18 cellular contexts compared by ENCODE assay signal in genomic region chr1:101187287-101187686, GRCh38. TPM values are rescaled to one million over a fixed set of nuclear protein-coding genes. Genes with fewer than 3 reads are reported as not detected.
A peak's percentile ranks its signal among the peaks of the same experiment; 100 is the strongest.
DNase-seq lines count a peak whose midpoint lies in the region; ATAC-seq and TF ChIP-seq lines count a peak whose summit lies in the region.
"Had no signal": no experiment of that assay in that cellular context is flagged by ENCODE, and none has a peak within 500 bp of the region (broad histone marks: within the 10 kb centered on the region; RNA-seq: fewer than 3 reads in every experiment).

No MANE protein-coding gene starts in this region.

- no peaks in the 10 kb centered on the region for H3K27me3 Mint-ChIP-seq in MCF 10A (ENCODE audit: insufficient read depth, unreplicated experiment)
- H3K27me3 Mint-ChIP-seq in central memory CD8-positive, alpha-beta T cell, result no peaks in the 10 kb centered on the region
- H3K27me3 Mint-ChIP-seq: naive B cell had no signal

- H4K20me1 ChIP-seq in mammary epithelial cell (ENCODE audit: insufficient read depth, low read length), result no peaks in the 10 kb centered on the region

- in situ Hi-C loops in mammary epithelial cell (cut with MboI; ENCODE audit: low sequenced_read_pairs in 2 of 2), result no loop called here
- in situ Hi-C loops in gastrocnemius medialis (cut with MboI; ENCODE audit: low sequenced_read_pairs in 4 of 4), result no loop called here

- H3K27ac Mint-ChIP-seq in MCF 10A (ENCODE audit: low read depth, unreplicated experiment), result no peak overlapping the region
- H3K27ac Mint-ChIP-seq in central memory CD8-positive, alpha-beta T cell (ENCODE audit: low read depth), result peak overlapping the region; percentile 56

- H3K9me3 Mint-ChIP-seq in MCF 10A (ENCODE audit: unreplicated experiment), result no peaks in the 10 kb centered on the region
- H3K9me3 Mint-ChIP-seq in central memory CD8-positive, alpha-beta T cell, result no peaks in the 10 kb centered on the region

- H3K9ac ChIP-seq in mammary epithelial cell (ENCODE audit: insufficient read depth, low read length), result no peak overlapping the region
- H3K9ac ChIP-seq: KMS-11 had no signal

- intact Hi-C loops in mammary epithelial cell (cut with micrococcal nuclease) (no loop called here), MCF 10A (cut with micrococcal nuclease) (no loop called here), gastrocnemius medialis (cut with DNase I; ENCODE audit: low total_unique reads) (no loop called here), ovary (cut with DNase I) (no loop called here)

- H3K27ac ChIP-seq in mammary epithelial cell (ENCODE audit: insufficient read depth, low read depth, low read length) (no peak overlapping the region), gastrocnemius medialis (peak overlapping the region in 3 of 4 donors; percentile 46 to 71 (median 63)), ovary (no peak overlapping the region)
- H3K27ac ChIP-seq: breast epithelium, hepatocyte, KMS-11 had no signal

- peak overlapping the region; percentile 39 for H2AFZ ChIP-seq in mammary epithelial cell (ENCODE audit: low read depth, low read length)
- H2AFZ ChIP-seq: hepatocyte had no signal

- no peak for TF ChIP-seq EP300 in ovary (IDR thresholded peaks at IDR 0.05)

- no peaks in the 10 kb centered on the region for H3K36me3 ChIP-seq in mammary epithelial cell (ENCODE audit: insufficient read depth, low read length)
- H3K36me3 ChIP-seq in gastrocnemius medialis, result no peaks in the 10 kb centered on the region
- no peaks in the 10 kb centered on the region for H3K36me3 ChIP-seq in ovary
- H3K36me3 ChIP-seq: breast epithelium, thoracic aorta had no signal

- POLR2A ChIA-PET in MCF 10A (lab: Yijun Ruan, JAX), result no interaction called here

- H3K27me3 ChIP-seq in mammary epithelial cell (ENCODE audit: insufficient read depth, low read length), result no peaks in the 10 kb centered on the region
- H3K27me3 ChIP-seq in gastrocnemius medialis, result no peaks in the 10 kb centered on the region
- H3K27me3 ChIP-seq in ovary, result no peaks in the 10 kb centered on the region
- H3K27me3 ChIP-seq: breast epithelium, hepatocyte had no signal

- no peaks in the 10 kb centered on the region for H3K79me2 ChIP-seq in mammary epithelial cell (ENCODE audit: insufficient read depth, low read length)
- H3K79me2 ChIP-seq: hepatocyte had no signal

- H3K36me3 Mint-ChIP-seq in MCF 10A (ENCODE audit: insufficient read depth, unreplicated experiment), result no peaks in the 10 kb centered on the region
- H3K36me3 Mint-ChIP-seq in central memory CD8-positive, alpha-beta T cell (ENCODE audit: insufficient read depth), result no peaks in the 10 kb centered on the region

- H3K4me3 Mint-ChIP-seq in MCF 10A (ENCODE audit: unreplicated experiment), result no peak overlapping the region
- H3K4me3 Mint-ChIP-seq in central memory CD8-positive, alpha-beta T cell, result no peak overlapping the region
- H3K4me3 Mint-ChIP-seq: naive B cell had no signal

- H3K4me1 Mint-ChIP-seq in MCF 10A (ENCODE audit: insufficient read depth, unreplicated experiment), result no peaks in the 10 kb centered on the region
- peaks cover 11% of the 10 kb centered on the region for H3K4me1 Mint-ChIP-seq in central memory CD8-positive, alpha-beta T cell

- no peak overlapping the region for H3K4me2 ChIP-seq in mammary epithelial cell (ENCODE audit: insufficient read depth, low read depth, low read length)
- H3K4me2 ChIP-seq: hepatocyte, KMS-11 had no signal

- H3K4me3 ChIP-seq in mammary epithelial cell (replicated peaks in 1 of 3; ENCODE audit: insufficient read depth in 1 of 3, low read depth in 2 of 3, low read length in 3 of 3) (no peak overlapping the region), gastrocnemius medialis (no peak overlapping the region), ovary (no peak overlapping the region)
- H3K4me3 ChIP-seq: breast epithelium, GM12878, hepatocyte, thoracic aorta had no signal

- peaks cover 22% of the 10 kb centered on the region for H3K4me1 ChIP-seq in mammary epithelial cell (ENCODE audit: insufficient read depth, low read length)
- H3K4me1 ChIP-seq in gastrocnemius medialis, result peaks cover 0 to 4% of the 10 kb centered on the region in 2 donors
- peaks cover 1% of the 10 kb centered on the region for H3K4me1 ChIP-seq in ovary (ENCODE audit: insufficient read depth)
- H3K4me1 ChIP-seq: breast epithelium had no signal

- CTCF ChIA-PET in mammary epithelial cell (lab: Charles Lee; ENCODE audit: low non-redundant PET) (no interaction called here), MCF 10A (lab: Yijun Ruan, JAX) (interaction anchor here (0.5 to 1.0 kb wide), 3 partner anchors 50 to 172 kb away, joined by 3 to 4 read pairs (median 3); partner anchors contain the start of gene S1PR1)

- DNase-seq in mammary epithelial cell (no peak), MCF 10A (ENCODE audit: unreplicated experiment) (no peak), MV-4-11 (lab: John Stamatoyannopoulos, UW) (peak; percentile 24), gastrocnemius medialis (no peak), ovary (no peak), NCI-H1436 treated with DMSO at 0.1 percent for 48 hours (lab: John Stamatoyannopoulos, UW) (no peak)
- no peak for DNase-seq in central memory CD8-positive, alpha-beta T cell (ENCODE audit: low spot score in 2 of 2)
- no peak for DNase-seq in stimulated activated CD4-positive, alpha-beta T cell treated with anti-CD3 and anti-CD28 coated beads, Interleukin-4, amount 100 ng/mL, for 4 hours
- DNase-seq: naive B cell; NCI-H187 treated with DMSO at 0.1 percent for 48 hours; NCI-H524; stimulated activated CD4-positive, alpha-beta T cell treated with anti-CD3 and anti-CD28 coated beads, Interleukin-15, amount 100 ng/mL, for 24 hours had no signal

- TF ChIP-seq POLR2A in gastrocnemius medialis (IDR thresholded peaks at IDR 0.05) (no peak), ovary (IDR thresholded peaks at IDR 0.05) (no peak)

- ATAC-seq in central memory CD8-positive, alpha-beta T cell (replicated peaks; ENCODE audit: extremely low read depth, poor library complexity, severe bottlenecking), result no peak
- ATAC-seq in gastrocnemius medialis, result peak in 1 of 2 donors; percentile 54
- ATAC-seq: GM12878, Panc1 had no signal

- dilution Hi-C loops in mammary epithelial cell (cut with HindIII; ENCODE audit: low sequenced_read_pairs), result loop anchor here (5.0 kb wide), 1 partner anchor 65 kb away; no protein-coding TSS in a partner anchor

- TF ChIP-seq CTCF in mammary epithelial cell (conservative IDR thresholded peaks at IDR 0.05 in 1 of 2, IDR thresholded peaks at IDR 0.05 in 1 of 2; ENCODE audit: extremely low read depth in 1 of 2, insufficient read depth in 1 of 2, low read depth in 1 of 2, low read length in 2 of 2), result no peak
- TF ChIP-seq CTCF in MCF 10A (IDR thresholded peaks at IDR 0.05; ENCODE audit: unreplicated experiment), result no peak
- no peak for TF ChIP-seq CTCF in gastrocnemius medialis (IDR thresholded peaks at IDR 0.05 in 4 of 5, conservative IDR thresholded peaks at IDR 0.05 in 1 of 5)
- no peak for TF ChIP-seq CTCF in ovary (IDR thresholded peaks at IDR 0.05)

- BruUV-seq in mammary epithelial cell (replicated peaks; lab: Mats Ljungman, UMichigan), result no TSS peak
- no TSS peak for BruUV-seq in MCF 10A (replicated peaks; lab: Mats Ljungman, UMichigan)

- no peaks in the 10 kb centered on the region for H3K9me3 ChIP-seq in mammary epithelial cell (replicated peaks; ENCODE audit: insufficient read depth, low read length)
- H3K9me3 ChIP-seq in gastrocnemius medialis, result no peaks in the 10 kb centered on the region
- H3K9me3 ChIP-seq in ovary, result no peaks in the 10 kb centered on the region
- H3K9me3 ChIP-seq: breast epithelium, thoracic aorta had no signal

RNA-seq across cellular contexts. Expression of gene S1PR1, which starts 49.5 kb away (rescaled TPM):
- total RNA-seq in mammary epithelial cell (1 to 10 TPM; 3.7 to 4.2 TPM), MCF 10A (2022) (0.52 and 0.86 TPM in 2 replicates), gastrocnemius medialis (10 to 100 TPM; 28.8 to 54.3 (median 47.5) TPM), ovary (10 to 100 TPM in 3 of 7 donors, 1 to 10 TPM in 4; 8.0 to 26.2 (median 8.8) TPM)
- polyA plus RNA-seq in mammary epithelial cell (11.5 TPM), ovary (10 to 100 TPM; 25.8 to 27.8 TPM)
- 16.4 TPM for polyA minus RNA-seq in mammary epithelial cell

Comparison
In these comparisons a context has a peak if more than half of its experiments do, and no peak if none do; other contexts are left out.
1. H3K27ac ChIP-seq: peak in gastrocnemius medialis (3 of 4); none in mammary epithelial cell (single experiment) and ovary (0 of 2).